In the genomic region with DNA sequence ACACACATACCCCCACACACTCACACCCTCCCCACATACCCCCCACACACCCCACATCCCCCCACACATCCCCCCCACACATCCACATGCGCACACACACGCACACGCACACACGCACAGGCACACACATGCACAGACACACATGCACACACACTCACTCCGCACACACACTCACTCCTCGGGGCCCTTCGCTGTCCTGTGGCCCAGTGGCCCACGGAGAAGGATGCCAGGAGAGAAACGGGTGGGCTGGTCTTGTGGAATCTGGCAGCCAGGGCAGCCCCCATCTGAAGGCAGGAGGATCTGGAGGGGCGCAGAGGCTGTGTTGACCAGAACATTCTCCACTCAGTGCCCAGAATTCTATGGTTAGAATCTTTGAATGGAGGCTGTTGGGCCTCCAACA, we compare ENCODE assay signal across 20 cellular contexts.
"Had no signal": no experiment of that assay in that cellular context is flagged by ENCODE, and none has a peak within 500 bp of the region (broad histone marks: within the 10 kb centered on the region; RNA-seq: fewer than 3 reads in every experiment).

No MANE protein-coding gene starts in this region.

- ATAC-seq: PC-3, SK-N-SH treated with all-trans-retinoic acid at 6 μM for 48 hours had no signal

- H3K27ac ChIP-seq: RWPE1 had no signal

- DNase-seq: KBM-7, MV-4-11, NCI-H1048, NCI-H1105, NCI-H1417, NCI-H1436 treated with DMSO at 0.1 percent for 48 hours, NCI-H1694, NCI-H1930, NCI-H2081, NCI-H2107, NCI-H226, NCI-H446, NCI-H510A, NCI-H524 treated with DMSO at 0.1 percent for 48 hours, NCI-H69, NCI-H774, PC-3, SHP77 had no signal
